22 cellular contexts compared by ENCODE assay signal in the genomic region with DNA sequence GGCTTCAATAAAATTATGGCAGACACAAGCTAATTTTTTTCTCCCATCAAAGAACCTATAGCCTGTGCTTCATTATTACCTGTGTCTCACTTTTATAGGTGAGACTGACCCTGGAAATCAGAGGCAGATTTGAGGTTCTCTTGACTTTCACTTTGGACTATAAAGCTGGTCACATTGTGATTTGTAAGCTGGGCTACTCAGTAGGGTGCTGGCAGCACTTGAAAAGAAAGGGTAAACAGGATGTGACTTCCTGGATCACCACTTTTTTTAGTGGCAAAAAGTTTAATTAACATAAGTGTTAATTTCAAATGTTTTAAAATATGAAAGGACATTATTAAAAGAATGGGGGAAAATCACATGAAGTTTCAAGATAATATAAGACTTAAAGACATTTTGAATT.
"Had no signal": no experiment of that assay in that cellular context is flagged by ENCODE, and none has a peak within 500 bp of the region (broad histone marks: within the 10 kb centered on the region; RNA-seq: fewer than 3 reads in every experiment).

No MANE protein-coding gene starts in this region.

- H3K27me3 ChIP-seq: right lobe of liver, transverse colon, uterus had no signal

- H3K4me3 ChIP-seq: right lobe of liver, skin epidermis, transverse colon, uterus had no signal

- H3K36me3 ChIP-seq: right lobe of liver, transverse colon, uterus had no signal

- H3K9me3 ChIP-seq: right lobe of liver, transverse colon, uterus had no signal

- H3K9me3 Mint-ChIP-seq: activated CD4-positive, alpha-beta T cell treated with anti-CD3 and anti-CD28 coated beads, Interleukin-2, amount 10 ng/mL, durations not matched to agents 7 days and 5 days; activated CD8-positive, alpha-beta T cell treated with anti-CD3 and anti-CD28 coated beads for 36 hours; activated naive CD8-positive, alpha-beta T cell treated with anti-CD3 and anti-CD28 coated beads, Interleukin-2, amount 50 U/mL, for 24 hours; memory B cell; naive B cell; stimulated activated naive B cell treated with anti-CD40 and anti-IgM and Interleukin-4, amounts not matched to agents 10 μg/mL and 1 μg/mL and 100 μg/mL, for 72 hours had no signal

- H3K36me3 Mint-ChIP-seq: activated CD8-positive, alpha-beta memory T cell treated with anti-CD3 and anti-CD28 coated beads, Interleukin-2, amount 10 ng/mL, durations not matched to agents 7 days and 5 days; brain; memory B cell; naive B cell; stimulated activated naive B cell treated with anti-CD40 and anti-IgM and Interleukin-4, amounts not matched to agents 10 μg/mL and 1 μg/mL and 100 μg/mL, for 72 hours had no signal

- DNase-seq: activated CD4-positive, alpha-beta T cell treated with anti-CD3 and anti-CD28 coated beads, Interleukin-2, amount 10 ng/mL, durations not matched to agents 7 days and 5 days; activated CD4-positive, CD25-positive, alpha-beta regulatory T cell treated with anti-CD3 and anti-CD28 coated beads, Interleukin-2, amount 50 U/mL, for 72 hours; activated CD8-positive, alpha-beta memory T cell treated with anti-CD3 and anti-CD28 coated beads, Interleukin-2, amount 10 ng/mL, durations not matched to agents 7 days and 5 days; activated CD8-positive, alpha-beta T cell treated with anti-CD3 and anti-CD28 coated beads for 36 hours; activated gamma-delta T cell; activated naive CD4-positive, alpha-beta T cell treated with anti-CD3 and anti-CD28 coated beads, Interleukin-2, amount 50 U/mL, for 16 hours; activated naive CD8-positive, alpha-beta T cell treated with anti-CD3 and anti-CD28 coated beads, Interleukin-2, amount 50 U/mL, for 24 hours; activated T-cell treated with anti-CD3 and anti-CD28 coated beads for 4 hours; dermis blood vessel endothelial cell; effector CD8-positive, alpha-beta T cell; erythroblast; foreskin keratinocyte; left colon; naive B cell; occipital lobe; right lobe of liver; stimulated activated naive B cell treated with anti-CD40 and anti-IgM and Interleukin-4, amounts not matched to agents 10 μg/mL and 1 μg/mL and 100 μg/mL, for 72 hours; transverse colon; uterus had no signal

- H3K27ac Mint-ChIP-seq: activated CD4-positive, alpha-beta T cell treated with anti-CD3 and anti-CD28 coated beads, Interleukin-2, amount 10 ng/mL, durations not matched to agents 7 days and 5 days; activated CD8-positive, alpha-beta memory T cell treated with anti-CD3 and anti-CD28 coated beads, Interleukin-2, amount 10 ng/mL, durations not matched to agents 7 days and 5 days; activated CD8-positive, alpha-beta T cell treated with anti-CD3 and anti-CD28 coated beads for 36 hours; activated naive CD8-positive, alpha-beta T cell treated with anti-CD3 and anti-CD28 coated beads, Interleukin-2, amount 50 U/mL, for 24 hours; brain; memory B cell; naive B cell; stimulated activated naive B cell treated with anti-CD40 and anti-IgM and Interleukin-4, amounts not matched to agents 10 μg/mL and 1 μg/mL and 100 μg/mL, for 72 hours had no signal

- H3K4me3 Mint-ChIP-seq: activated CD4-positive, alpha-beta T cell treated with anti-CD3 and anti-CD28 coated beads, Interleukin-2, amount 10 ng/mL, durations not matched to agents 7 days and 5 days; activated CD8-positive, alpha-beta memory T cell treated with anti-CD3 and anti-CD28 coated beads, Interleukin-2, amount 10 ng/mL, durations not matched to agents 7 days and 5 days; activated CD8-positive, alpha-beta T cell treated with anti-CD3 and anti-CD28 coated beads for 36 hours; activated naive CD8-positive, alpha-beta T cell treated with anti-CD3 and anti-CD28 coated beads, Interleukin-2, amount 50 U/mL, for 24 hours; brain; memory B cell; naive B cell; stimulated activated naive B cell treated with anti-CD40 and anti-IgM and Interleukin-4, amounts not matched to agents 10 μg/mL and 1 μg/mL and 100 μg/mL, for 72 hours had no signal

- H3K27me3 Mint-ChIP-seq: activated CD4-positive, alpha-beta T cell treated with anti-CD3 and anti-CD28 coated beads, Interleukin-2, amount 10 ng/mL, durations not matched to agents 7 days and 5 days; activated CD8-positive, alpha-beta memory T cell treated with anti-CD3 and anti-CD28 coated beads, Interleukin-2, amount 10 ng/mL, durations not matched to agents 7 days and 5 days; activated CD8-positive, alpha-beta T cell treated with anti-CD3 and anti-CD28 coated beads for 36 hours; activated naive CD8-positive, alpha-beta T cell treated with anti-CD3 and anti-CD28 coated beads, Interleukin-2, amount 50 U/mL, for 24 hours; naive B cell; stimulated activated naive B cell treated with anti-CD40 and anti-IgM and Interleukin-4, amounts not matched to agents 10 μg/mL and 1 μg/mL and 100 μg/mL, for 72 hours had no signal

- H3K4me1 Mint-ChIP-seq: activated CD8-positive, alpha-beta memory T cell treated with anti-CD3 and anti-CD28 coated beads, Interleukin-2, amount 10 ng/mL, durations not matched to agents 7 days and 5 days; activated naive CD8-positive, alpha-beta T cell treated with anti-CD3 and anti-CD28 coated beads, Interleukin-2, amount 50 U/mL, for 24 hours; memory B cell; naive B cell; stimulated activated naive B cell treated with anti-CD40 and anti-IgM and Interleukin-4, amounts not matched to agents 10 μg/mL and 1 μg/mL and 100 μg/mL, for 72 hours had no signal

- ATAC-seq: activated CD8-positive, alpha-beta memory T cell treated with anti-CD3 and anti-CD28 coated beads, Interleukin-2, amount 10 ng/mL, durations not matched to agents 7 days and 5 days; activated CD8-positive, alpha-beta T cell treated with anti-CD3 and anti-CD28 coated beads for 36 hours; activated naive CD8-positive, alpha-beta T cell treated with anti-CD3 and anti-CD28 coated beads, Interleukin-2, amount 50 U/mL, for 24 hours; foreskin keratinocyte; left colon; right lobe of liver; stimulated activated naive B cell treated with anti-CD40 and anti-IgM and Interleukin-4, amounts not matched to agents 10 μg/mL and 1 μg/mL and 100 μg/mL, for 72 hours had no signal

- H3K4me1 ChIP-seq: foreskin keratinocyte, right lobe of liver, uterus had no signal
